In genomic region chr1:20589331-20590312, GRCh38 we compare ENCODE assay signal across 9 cellular contexts. TPM values are rescaled to one million over a fixed set of nuclear protein-coding genes. Genes with fewer than 3 reads are reported as not detected.
DNase-seq lines count a peak whose midpoint lies in the region; ATAC-seq and TF ChIP-seq lines count a peak whose summit lies in the region.
"Had no signal": no experiment of that assay in that cellular context is flagged by ENCODE, and none has a peak within 500 bp of the region (broad histone marks: within the 10 kb centered on the region; RNA-seq: fewer than 3 reads in every experiment).

No MANE protein-coding gene starts in this region.

- TF ChIP-seq CTCF in cardiac muscle cell (IDR thresholded peaks at IDR 0.05; ENCODE audit: low read depth, low read length): no peak
- TF ChIP-seq CTCF in omental fat pad (IDR thresholded peaks at IDR 0.05): no peak

- peaks cover 7% of the 10 kb centered on the region for H3K4me1 ChIP-seq in cardiac muscle cell (ENCODE audit: low read depth)

- no peak overlapping the region for H3K4me3 ChIP-seq in cardiac muscle cell

- ATAC-seq in SK-N-SH treated with all-trans-retinoic acid at 6 μM for 48 hours: peak; percentile 42
- peak; percentile 71 for ATAC-seq in omental fat pad (ENCODE audit: low FRiP score)
- no peak for ATAC-seq in HG03342 (IDR thresholded peaks at IDR 0.05; ENCODE audit: unreplicated experiment)
- ATAC-seq: activated T-cell treated with anti-CD3 and anti-CD28 coated beads, Interleukin-2, amount 50 U/mL, for 72 hours had no signal

- DNase-seq in ELF-1 (ENCODE audit: low read depth, low spot score): peak; percentile 64
- peak; percentile 27 to 64 for DNase-seq in cardiac muscle cell (ENCODE audit: low read depth in 1 of 2, low spot score in 1 of 2)
- DNase-seq in omental fat pad (ENCODE audit: low spot score): no peak
- DNase-seq in NCI-H1694 treated with DMSO at 0.1 percent for 48 hours (lab: John Stamatoyannopoulos, UW): no peak
- DNase-seq in NCI-H446 (lab: John Stamatoyannopoulos, UW): no peak
- no peak for DNase-seq in islet precursor cell
- DNase-seq: activated T-cell treated with anti-CD3 and anti-CD28 coated beads, Interleukin-2, amount 50 U/mL, for 72 hours had no signal

- no peaks in the 10 kb centered on the region for H3K9me3 ChIP-seq in cardiac muscle cell (ENCODE audit: low read depth)

- H3K36me3 ChIP-seq in cardiac muscle cell: no peaks in the 10 kb centered on the region

- no peaks in the 10 kb centered on the region for H3K27me3 ChIP-seq in cardiac muscle cell

- no peak overlapping the region for H3K27ac ChIP-seq in cardiac muscle cell

TF ChIP-seq in SK-N-SH treated with all-trans-retinoic acid at 6 μM for 48 hours, 23 proteins besides CTCF, POLR2A, EP300 and RAD21:
- no peak for TF ChIP-seq PPARA (CRISPR knock-in tag; IDR thresholded peaks at IDR 0.05; ENCODE audit: borderline replicate concordance)
- no peak for TF ChIP-seq ZNF8 (CRISPR knock-in tag; IDR thresholded peaks at IDR 0.05)
- no peak for TF ChIP-seq ESRRG (CRISPR knock-in tag; IDR thresholded peaks at IDR 0.05)
- TF ChIP-seq ZFP3 (CRISPR knock-in tag; IDR thresholded peaks at IDR 0.05): no peak
- TF ChIP-seq TOX (CRISPR knock-in tag; IDR thresholded peaks at IDR 0.05; ENCODE audit: borderline replicate concordance): no peak
- no peak for TF ChIP-seq ZNF565 (CRISPR knock-in tag; conservative IDR thresholded peaks at IDR 0.05; ENCODE audit: low read depth)
- no peak for TF ChIP-seq POU6F1 (CRISPR knock-in tag; IDR thresholded peaks at IDR 0.05; ENCODE audit: borderline replicate concordance, low read depth)
- no peak for TF ChIP-seq CREB5 (CRISPR knock-in tag; IDR thresholded peaks at IDR 0.05; ENCODE audit: low read depth)

RNA-seq across cellular contexts. Expression of gene CDA, which starts 0.7 kb away (rescaled TPM):
- total RNA-seq in cardiac muscle cell: not detected in 2 replicates
- not detected in 2 replicates for polyA plus RNA-seq in cardiac muscle cell
- 10 to 100 TPM in 1 of 4 donors, 1 to 10 TPM in 3; 1.9 to 13.2 (median 2.8) TPM for total RNA-seq in omental fat pad
- total RNA-seq: activated T-cell treated with anti-CD3 and anti-CD28 coated beads, Interleukin-2, amount 50 U/mL, for 72 hours had no signal

RNA-seq across cellular contexts. Expression of gene FAM43B, which starts 37.2 kb away (rescaled TPM):
- total RNA-seq in cardiac muscle cell: 3.6 and 3.8 TPM in 2 replicates
- polyA plus RNA-seq in cardiac muscle cell: 3.7 and 7.6 TPM in 2 replicates
- total RNA-seq in omental fat pad: 1 to 10 TPM in 1 of 4 donors, under 1 TPM in 3; 0.31 to 2.2 (median 0.70) TPM
- total RNA-seq: activated T-cell treated with anti-CD3 and anti-CD28 coated beads, Interleukin-2, amount 50 U/mL, for 72 hours had no signal

RNA-seq across cellular contexts. Expression of gene PINK1, which starts 43.6 kb away (rescaled TPM):
- total RNA-seq in cardiac muscle cell (135 and 166 TPM in 2 replicates), omental fat pad (100 to 1,000 TPM in 2 of 4 donors, 10 to 100 TPM in 2; 71.9 to 132 (median 111) TPM)
- 174 and 179 TPM in 2 replicates for polyA plus RNA-seq in cardiac muscle cell

Comparison
In these comparisons a context has a peak if more than half of its experiments do, and no peak if none do; other contexts are left out.
1. DNase-seq: peak in ELF-1 (single experiment) and cardiac muscle cell (2 of 2); none in omental fat pad (single experiment), NCI-H1694 treated with DMSO at 0.1 percent for 48 hours (single experiment), NCI-H446 (0 of 2) and islet precursor cell (single experiment).